In the genomic region with DNA sequence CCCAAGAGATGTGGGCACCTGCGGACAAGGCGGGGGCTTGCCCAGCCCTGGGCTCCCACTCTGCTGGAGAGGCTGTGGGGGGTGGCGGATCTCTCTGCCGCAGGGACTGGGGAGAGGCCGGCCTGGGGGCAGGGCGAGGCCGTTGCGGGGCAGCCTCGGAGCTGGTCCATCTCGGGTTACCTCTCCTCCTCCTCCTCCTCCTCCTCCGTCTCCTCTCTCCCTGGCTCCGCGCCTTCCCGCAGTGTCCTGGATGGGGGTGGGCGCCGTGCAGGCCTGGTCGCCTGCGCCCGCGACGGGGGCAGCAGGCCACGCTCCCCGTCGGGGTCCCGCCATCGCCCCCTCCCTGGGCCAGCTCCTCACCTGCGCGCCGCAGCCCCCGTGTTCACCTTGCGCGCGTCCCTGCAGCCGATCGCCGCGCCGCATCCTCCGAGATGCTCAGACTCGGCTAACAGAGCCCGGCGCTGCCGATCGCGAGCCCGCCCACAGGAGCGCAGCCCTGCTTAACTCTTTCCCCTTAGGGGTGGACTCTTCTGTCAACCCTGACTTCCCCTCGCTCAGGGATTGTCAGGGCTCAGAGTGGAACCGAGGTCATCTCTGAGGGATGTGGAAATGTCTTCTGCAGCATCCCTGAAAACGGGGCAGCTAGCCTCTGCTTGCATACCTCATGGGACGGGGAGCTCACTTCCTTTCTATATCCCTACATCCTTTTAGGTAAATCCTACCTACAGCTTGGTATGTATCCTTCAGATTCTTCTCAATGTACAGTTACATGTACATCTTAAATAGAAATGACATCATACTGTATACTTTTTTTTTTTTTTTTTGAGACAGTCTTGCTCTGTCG, we compare ENCODE assay signal across 8 cellular contexts. TPM values are rescaled to one million over a fixed set of nuclear protein-coding genes. Genes with fewer than 3 reads are reported as not detected.
DNase-seq lines count a peak whose midpoint lies in the region; ATAC-seq, FAIRE-seq and TF ChIP-seq lines count a peak whose summit lies in the region.

TSS of gene PRRT3 (minus strand) at position 447 of the 844 bp plus-strand sequence. CDS start 2,293 bp downstream, outside the sequence.

- H2AFZ ChIP-seq in K562 (ENCODE audit: low read depth, low read length): peak within 1 kb of the TSS; percentile 75

- peaks cover 21 to 34% of the 10 kb centered on the region in 2 experiments for H3K4me1 ChIP-seq in K562 (replicated peaks in 1 of 2; ENCODE audit: control insufficient read depth in 2 of 2, insufficient read depth in 2 of 2, low read length in 2 of 2)

- TF ChIP-seq EP300 in K562 (IDR thresholded peaks at IDR 0.05; ENCODE audit: low read length): no peak

- WGBS in K562 (ENCODE audit: insufficient coverage, low coverage, missing lambda C conversion rate): 6% methylated on average over 42 of the region's 52 CpGs

- H3K27me3 ChIP-seq in K562 (ENCODE audit: control insufficient read depth in 2 of 2, insufficient read depth in 2 of 2, low read length in 2 of 2) (no peaks in the 10 kb centered on the region), MG63 (no peaks in the 10 kb centered on the region)

- peaks cover 2% of the 10 kb centered on the region for H3K36me3 Mint-ChIP-seq in T-helper 17 cell (ENCODE audit: low read depth)
- no peaks in the 10 kb centered on the region for H3K36me3 Mint-ChIP-seq in immature natural killer cell

- intact Hi-C loops in K562 (cut with micrococcal nuclease): loop anchor here (5.0 kb wide), 1 partner anchor 35 kb away; the partner anchor contains the start of gene EMC3

- peak within 1 kb of the TSS; percentile 49 for H3K4me3 ChIP-seq in K562
- H3K4me3 ChIP-seq in MG63: no peak within 1 kb of the TSS

- ATAC-seq in GM19324 (IDR thresholded peaks at IDR 0.05; ENCODE audit: low FRiP score, unreplicated experiment) (peak; percentile 58), HG03460 (IDR thresholded peaks at IDR 0.05; ENCODE audit: unreplicated experiment) (peak; percentile 73), T-helper 17 cell (peak; percentile 94), K562 (peak; percentile 91)

- H3K4me1 Mint-ChIP-seq in T-helper 17 cell (peaks cover 9% of the 10 kb centered on the region), immature natural killer cell (peaks cover 15 to 22% of the 10 kb centered on the region in 2 donors)

- no peaks in the 10 kb centered on the region for H3K9me3 ChIP-seq in T-helper 17 cell (ENCODE audit: control insufficient read depth, low read length, poor library complexity, severe bottlenecking)
- H3K9me3 ChIP-seq in K562 (replicated peaks; ENCODE audit: control insufficient read depth, insufficient read depth, low read depth, low read length): no peaks in the 10 kb centered on the region
- H3K9me3 ChIP-seq in MG63: no peaks in the 10 kb centered on the region

- no TSS peak for BruUV-seq in K562 (replicated peaks; lab: Mats Ljungman, UMichigan)

- peak within 1 kb of the TSS; percentile 73 for H3K4me2 ChIP-seq in K562 (ENCODE audit: insufficient read depth, low read length)

- H4K20me1 ChIP-seq in K562 (replicated peaks; ENCODE audit: control insufficient read depth, insufficient read depth, low read length): no peaks in the 10 kb centered on the region

- H3K27me3 Mint-ChIP-seq in T-helper 17 cell: no peaks in the 10 kb centered on the region
- H3K27me3 Mint-ChIP-seq in immature natural killer cell (ENCODE audit: low read depth in 3 of 3): peaks cover 2 to 6% (median 2%) of the 10 kb centered on the region in 3 donors

- no peak for TF ChIP-seq POLR2A in K562 (conservative IDR thresholded peaks at IDR 0.05)

- no peaks in the 10 kb centered on the region for H3K9me1 ChIP-seq in K562 (ENCODE audit: control insufficient read depth, insufficient read depth, low read length)

- POLR2A ChIA-PET in K562 (lab: Yijun Ruan, JAX): interaction anchor here (0.6 to 1.6 kb wide), 7 partner anchors 9 to 453 kb away, joined by 3 to 4 read pairs (median 3); no protein-coding TSS in a partner anchor

- DNase-seq in COLO668 (lab: John Stamatoyannopoulos, UW; ENCODE audit: unreplicated experiment): peak; percentile 68
- DNase-seq in T-helper 17 cell: peak; percentile 21 to 53 (median 35)
- DNase-seq in K562 (ENCODE audit: extremely low read depth in 1 of 4, low spot score in 3 of 4): peak; percentile 73 to 81 (median 75)
- peak; percentile 27 to 40 (median 35) for DNase-seq in immature natural killer cell
- DNase-seq in stimulated activated CD4-positive, alpha-beta T cell treated with anti-CD3 and anti-CD28 coated beads, Interleukin-2, amount 100 ng/mL, for 4 hours (ENCODE audit: low read depth): peak; percentile 33
- no peak for DNase-seq in MG63

- 0 out of 4 replicates have a peak, but pooled peaks of 1 of the 2 experiments have one; percentile 10 for TF ChIP-seq RAD21 in K562 (CRISPR knock-in tag; conservative IDR thresholded peaks at IDR 0.05 in 1 of 2, IDR thresholded peaks at IDR 0.05 in 1 of 2)

- no peak within 1 kb of the TSS for H3K27ac ChIP-seq in K562 (ENCODE audit: extremely low read depth, low read depth, low read length)

- peak within 1 kb of the TSS; percentile 7 to 86; a peak in 2 of 4 replicates for H3K9ac ChIP-seq in K562 (ENCODE audit: insufficient read depth in 1 of 2, low read depth in 2 of 2, low read length in 2 of 2)

- peak within 1 kb of the TSS; percentile 81 for H3K27ac Mint-ChIP-seq in T-helper 17 cell
- peak within 1 kb of the TSS in 2 of 6 donors; percentile 49 to 50 for H3K27ac Mint-ChIP-seq in immature natural killer cell

- no peaks in the 10 kb centered on the region for H3K9me3 Mint-ChIP-seq in immature natural killer cell

- H3K4me3 Mint-ChIP-seq in T-helper 17 cell: peak within 1 kb of the TSS; percentile 94
- H3K4me3 Mint-ChIP-seq in immature natural killer cell: peak within 1 kb of the TSS; percentile 81 to 87 (median 86)

- FAIRE-seq in K562 (lab: Jason Lieb, UNC): no peak

- no peak for TF ChIP-seq CTCF in K562 (IDR thresholded peaks at IDR 0.05 in 2 of 3, conservative IDR thresholded peaks at IDR 0.05 in 1 of 3; ENCODE audit: insufficient read depth in 2 of 3, low read depth in 1 of 3, low read length in 3 of 3)

- H3K36me3 ChIP-seq in K562 (ENCODE audit: control insufficient read depth, insufficient read depth, low read length) (no peaks in the 10 kb centered on the region), MG63 (peaks cover 4% of the 10 kb centered on the region)

- CTCF ChIA-PET in K562 (lab: Yijun Ruan, JAX; ENCODE audit: low intra/inter-chr PET ratio): no interaction called here

- no peaks in the 10 kb centered on the region for H3K79me2 ChIP-seq in K562 (ENCODE audit: control insufficient read depth, insufficient read depth, low read length)

- in situ Hi-C loops in K562 (cut with MboI): no loop called here

TF ChIP-seq in K562, 482 proteins besides CTCF, POLR2A, EP300 and RAD21 (continues in another document):
- peak; percentile 54; the same call in 1 of the 2 replicates for TF ChIP-seq HNRNPL (IDR thresholded peaks at IDR 0.05; ENCODE audit: low read depth, low read length)
- no peak for TF ChIP-seq NR1H2 (CRISPR knock-in tag; IDR thresholded peaks at IDR 0.05)
- peak; percentile 58; the same call in 1 of the 2 replicates for TF ChIP-seq ETV1 (tag; conservative IDR thresholded peaks at IDR 0.05; ENCODE audit: low read depth)
- peak; percentile 3 for TF ChIP-seq ZNF146 (CRISPR knock-in tag; IDR thresholded peaks at IDR 0.05; ENCODE audit: unreplicated experiment)
- peak; percentile 66; the same call in 1 of the 2 replicates for TF ChIP-seq L3MBTL2 (IDR thresholded peaks at IDR 0.05)
- no peak for TF ChIP-seq ATF1 (CRISPR knock-in tag; IDR thresholded peaks at IDR 0.05)
- TF ChIP-seq ATF1 (tag; IDR thresholded peaks at IDR 0.05): peak; percentile 54
- TF ChIP-seq PHF8 (IDR thresholded peaks at IDR 0.05; ENCODE audit: borderline replicate concordance, low read length): peak; percentile 34; the same call in 1 of the 2 replicates
- peak in 1 of 2 experiments; percentile 87; a peak in 2 of 4 replicates for TF ChIP-seq RCOR1 (IDR thresholded peaks at IDR 0.05; ENCODE audit: borderline replicate concordance in 1 of 2, low read depth in 2 of 2, low read length in 2 of 2)
- TF ChIP-seq, protein P1, sequence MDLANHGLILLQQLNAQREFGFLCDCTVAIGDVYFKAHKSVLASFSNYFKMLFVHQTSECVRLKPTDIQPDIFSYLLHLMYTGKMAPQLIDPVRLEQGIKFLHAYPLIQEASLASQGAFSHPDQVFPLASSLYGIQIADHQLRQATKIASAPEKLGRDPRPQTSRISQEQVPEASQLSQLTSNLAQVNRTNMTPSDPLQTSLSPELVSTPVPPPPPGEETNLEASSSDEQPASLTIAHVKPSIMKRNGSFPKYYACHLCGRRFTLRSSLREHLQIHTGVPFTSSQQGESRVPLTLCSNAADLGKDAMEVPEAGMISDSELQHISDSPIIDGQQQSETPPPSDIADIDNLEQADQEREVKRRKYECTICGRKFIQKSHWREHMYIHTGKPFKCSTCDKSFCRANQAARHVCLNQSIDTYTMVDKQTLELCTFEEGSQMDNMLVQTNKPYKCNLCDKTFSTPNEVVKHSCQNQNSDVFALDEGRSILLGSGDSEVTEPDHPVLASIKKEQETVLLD (IDR thresholded peaks at IDR 0.05): 0 out of 2 replicates have a peak, but pooled peaks have one; percentile 49
- 0 out of 2 replicates have a peak, but pooled peaks have one; percentile 80 for TF ChIP-seq ZNF282 (CRISPR knock-in tag; IDR thresholded peaks at IDR 0.05)
- no peak for TF ChIP-seq MCM3 (IDR thresholded peaks at IDR 0.05)

RNA-seq across cellular contexts. Expression of gene PRRT3, which starts in this region (rescaled TPM):
- total RNA-seq in T-helper 17 cell (1 to 10 TPM; 5.8 to 5.9 TPM), K562 (2014; rRNA removed) (0.36 and 0.65 TPM in 2 replicates), K562 (2014; rRNA removed; fragmentation: Illumina TruSeq; extraction: Trizol) (0.38 and 0.44 TPM in 2 replicates), K562 (2015; rRNA removed; fragmentation: Illumina TruSeq; extraction: Trizol) (0.72 and 1.3 TPM in 2 replicates), K562 (2021) (1.9 and 2.2 TPM in 2 replicates)
- total RNA-seq in K562 (2011; cell fraction: chromatin; rRNA removed; ENCODE audit: low replicate concordance): 4.4 and 10.2 TPM in 2 replicates
- total RNA-seq in K562 (2011; cell fraction: nucleolus; rRNA removed): 5.1 and 6.3 TPM in 2 replicates
- total RNA-seq in K562 (2011; cell fraction: nucleoplasm; rRNA removed): 4.8 and 6.6 TPM in 2 replicates
- polyA plus RNA-seq in K562 (2011; rRNA removed) (1.1 and 1.2 TPM in 2 replicates), K562 (2014; fragmentation: Illumina TruSeq; extraction: Trizol) (1.3 and 1.4 TPM in 2 replicates), K562 (2014; fragmentation: Nextera tagmentation; extraction: Ambion mirVana) (under 1 TPM; 0.06 TPM), K562 (2014; rRNA removed) (1.7 and 2.8 TPM in 2 replicates), immature natural killer cell (1 to 10 TPM in 2 of 3 donors, under 1 TPM in 1; 0.32 to 3.4 (median 1.8) TPM)
- polyA plus RNA-seq in K562 (2011; cell fraction: cytosol; rRNA removed): 1.4 and 3.2 TPM in 2 replicates
- polyA plus RNA-seq in K562 (2011; cell fraction: nucleus; rRNA removed): 1.3 and 2.6 TPM in 2 replicates
- 0.85 and 0.87 TPM in 2 replicates for polyA plus RNA-seq in K562 (2012)
- polyA minus RNA-seq in K562 (2011; rRNA and poly(A)+ RNA removed): 1.1 and 1.7 TPM in 2 replicates
- polyA minus RNA-seq in K562 (2011; cell fraction: cytosol; rRNA and poly(A)+ RNA removed): 1.3 and 2.3 TPM in 2 replicates
- 1.5 and 1.7 TPM in 2 replicates for polyA minus RNA-seq in K562 (2011; cell fraction: nucleus; rRNA and poly(A)+ RNA removed)
- 0.23 TPM in 1 of 2 replicates, not detected in the other for total RNA-seq in MG63 (2014; rRNA removed; shearing (Covaris generic); ENCODE audit: low replicate concordance)
